In the genomic region with DNA sequence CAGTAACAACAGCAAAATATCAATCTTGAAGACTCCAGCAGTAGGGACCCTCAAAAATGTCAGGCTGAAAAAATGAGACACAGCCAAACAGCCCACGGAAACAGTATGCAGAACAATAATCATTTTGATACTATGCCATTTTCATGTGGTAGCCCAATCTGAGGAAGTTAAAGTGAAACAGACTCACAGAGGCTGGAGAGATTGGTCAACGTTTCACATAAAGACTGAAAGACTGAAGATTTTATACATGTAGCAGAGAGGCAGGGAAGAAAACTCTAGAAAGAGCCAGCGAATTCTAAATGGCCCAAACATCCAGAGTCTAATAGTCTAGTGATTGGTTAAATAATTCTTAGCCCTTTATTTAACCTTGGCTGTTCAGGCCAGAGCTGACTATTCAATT, we compare ENCODE assay signal across 8 cellular contexts. TPM values are rescaled to one million over a fixed set of nuclear protein-coding genes. Genes with fewer than 3 reads are reported as not detected.
DNase-seq lines count a peak whose midpoint lies in the region; ATAC-seq and TF ChIP-seq lines count a peak whose summit lies in the region.

No MANE protein-coding gene starts in this region.

- intact Hi-C loops in colonic mucosa (cut with DNase I) (no loop called here), stomach (cut with DNase I; ENCODE audit: low total_unique reads) (no loop called here), posterior vena cava (cut with DNase I) (no loop called here)

- H3K36me3 ChIP-seq in colonic mucosa = no peaks in the 10 kb centered on the region
- H3K36me3 ChIP-seq in stomach = no peaks in the 10 kb centered on the region

- no peaks in the 10 kb centered on the region for H3K27me3 ChIP-seq in colonic mucosa
- H3K27me3 ChIP-seq in stomach = no peaks in the 10 kb centered on the region

- 0 to 15% (median 10%) methylated on average over 3 of the region's 3 CpGs for WGBS in stomach, 5 donors

- TF ChIP-seq POLR2A in stomach (IDR thresholded peaks at IDR 0.05) = no peak

- no peak for TF ChIP-seq EP300 in stomach (IDR thresholded peaks at IDR 0.05)

- no peak for TF ChIP-seq CTCF in colonic mucosa (IDR thresholded peaks at IDR 0.05)
- TF ChIP-seq CTCF in stomach (IDR thresholded peaks at IDR 0.05) = no peak

- H3K9me3 ChIP-seq in colonic mucosa (no peaks in the 10 kb centered on the region), stomach (no peaks in the 10 kb centered on the region)

- H3K9ac ChIP-seq in colonic mucosa (ENCODE audit: low read depth in 2 of 2, low read length in 2 of 2) = peak overlapping the region in 1 of 2 donors; percentile 51

- H3K4me3 ChIP-seq in colonic mucosa (no peak overlapping the region), stomach (no peak overlapping the region)

- H3K4me1 ChIP-seq in colonic mucosa = peaks cover 10% of the 10 kb centered on the region
- H3K4me1 ChIP-seq in stomach = peaks cover 0 to 28% (median 13%) of the 10 kb centered on the region in 4 donors

- peak overlapping the region; percentile 48 for H3K27ac ChIP-seq in colonic mucosa
- H3K27ac ChIP-seq in stomach = peak overlapping the region in 3 of 5 donors; percentile 37 to 57 (median 48)

- DNase-seq in AG20443 (ENCODE audit: low spot score) (peak; percentile 18), colonic mucosa (no peak), stomach (no peak), posterior vena cava (ENCODE audit: low spot score) (no peak), NCI-H2171 (lab: John Stamatoyannopoulos, UW) (no peak), RKO (ENCODE audit: low spot score) (no peak)

- ATAC-seq in GM19351 (IDR thresholded peaks at IDR 0.05; ENCODE audit: unreplicated experiment) (peak; percentile 86), HG03280 (IDR thresholded peaks at IDR 0.05; ENCODE audit: unreplicated experiment) (peak; percentile 81)

RNA-seq across cellular contexts. Expression of a gene that starts 49.4 kb away (rescaled TPM):
- 10 to 100 TPM; 10.4 to 11.0 TPM for total RNA-seq in colonic mucosa
- 10 to 100 TPM in 4 of 5 donors, 1 to 10 TPM in 1; 7.8 to 22.8 (median 17.4) TPM for total RNA-seq in stomach
- 1 to 10 TPM; 1.3 to 3.4 (median 3.0) TPM for polyA plus RNA-seq in stomach
- 10 to 100 TPM; 13.1 to 16.2 TPM for total RNA-seq in posterior vena cava
